Comparison of ENCODE assay signal across 8 cellular contexts in genomic region chr9:137027369-137028012, GRCh38. TPM values are rescaled to one million over a fixed set of nuclear protein-coding genes. Genes with fewer than 3 reads are reported as not detected.
DNase-seq lines count a peak whose midpoint lies in the region; FAIRE-seq and TF ChIP-seq lines count a peak whose summit lies in the region.

No MANE protein-coding gene starts in this region.

- H3K27ac ChIP-seq in SJCRH30 = no peak overlapping the region
- peak overlapping the region in 3 of 4 donors; percentile 11 to 50 (median 29) for H3K27ac ChIP-seq in esophagus squamous epithelium
- H3K27ac ChIP-seq in parathyroid adenoma = peak overlapping the region; percentile 64

- intact Hi-C loops in esophagus squamous epithelium (cut with DNase I) = loop anchor here (5.0 kb wide), 1 partner anchor 85 kb away; the partner anchor contains the start of gene FBXW5

- H3K4me1 ChIP-seq in SJCRH30 (peaks cover 33% of the 10 kb centered on the region), esophagus squamous epithelium (peaks cover 28 to 66% (median 35%) of the 10 kb centered on the region in 3 donors), parathyroid adenoma (peaks cover 12% of the 10 kb centered on the region)

- no peak overlapping the region for H3K9ac ChIP-seq in parathyroid adenoma

- TF ChIP-seq CTCF in esophagus squamous epithelium (IDR thresholded peaks at IDR 0.05) (no peak), parathyroid adenoma (IDR thresholded peaks at IDR 0.05) (no peak)

- H3K27me3 ChIP-seq in SJCRH30 = peaks cover 17% of the 10 kb centered on the region
- H3K27me3 ChIP-seq in esophagus squamous epithelium = no peaks in the 10 kb centered on the region
- H3K27me3 ChIP-seq in parathyroid adenoma (ENCODE audit: control insufficient read depth, insufficient read depth, low read length) = no peaks in the 10 kb centered on the region

- H3K4me2 ChIP-seq in parathyroid adenoma (ENCODE audit: low read length) = peak overlapping the region; percentile 84

- H2AFZ ChIP-seq in parathyroid adenoma = peak overlapping the region; percentile 22

- DNase-seq in GM12891 (ENCODE audit: insufficient read length, low spot score) (no peak), SJCRH30 (no peak), esophagus squamous epithelium (lab: John Stamatoyannopoulos, UW) (no peak), GM12892 (ENCODE audit: insufficient read length) (no peak), NCI-H510A treated with DMSO at 0.1 percent for 48 hours (lab: John Stamatoyannopoulos, UW) (no peak), NCI-H526 (lab: John Stamatoyannopoulos, UW) (no peak), SHP77 (lab: John Stamatoyannopoulos, UW) (no peak)

- H3K36me3 ChIP-seq in SJCRH30 (no peaks in the 10 kb centered on the region), esophagus squamous epithelium (no peaks in the 10 kb centered on the region), parathyroid adenoma (ENCODE audit: control insufficient read depth, insufficient read depth, low read length) (no peaks in the 10 kb centered on the region)

- peaks cover 3% of the 10 kb centered on the region for H3K79me2 ChIP-seq in parathyroid adenoma

- TF ChIP-seq POLR2A in GM12891 (IDR thresholded peaks at IDR 0.05; ENCODE audit: low read depth, low read length) = no peak
- TF ChIP-seq POLR2A in esophagus squamous epithelium (IDR thresholded peaks at IDR 0.05) = no peak
- no peak for TF ChIP-seq POLR2A in GM12892 (IDR thresholded peaks at IDR 0.05; ENCODE audit: low read depth, low read length)

- FAIRE-seq in GM12891 (lab: Jason Lieb, UNC) (peak; percentile 9), GM12892 (lab: Jason Lieb, UNC) (no peak)

- H3K9me3 ChIP-seq in SJCRH30 (replicated peaks) (no peaks in the 10 kb centered on the region), esophagus squamous epithelium (no peaks in the 10 kb centered on the region), parathyroid adenoma (ENCODE audit: control insufficient read depth, low read length) (no peaks in the 10 kb centered on the region)

- peak overlapping the region; percentile 40 for H3K4me3 ChIP-seq in SJCRH30
- peak overlapping the region; percentile 17 to 67 (median 47) for H3K4me3 ChIP-seq in esophagus squamous epithelium
- peak overlapping the region; percentile 62 for H3K4me3 ChIP-seq in parathyroid adenoma (ENCODE audit: low read depth, low read length)

- WGBS in esophagus squamous epithelium, 2 donors = 17 to 28% methylated on average over 1 to 8 of the region's 53 CpGs

TF ChIP-seq in GM12891, 5 proteins besides CTCF, POLR2A, EP300 and RAD21:
- TF ChIP-seq SPI1 (IDR thresholded peaks at IDR 0.05; ENCODE audit: low read depth, low read length) (no peak), POU2F2 (IDR thresholded peaks at IDR 0.05; ENCODE audit: low read depth, low read length) (no peak), PAX5 (IDR thresholded peaks at IDR 0.05; ENCODE audit: insufficient read depth, low read length, severe bottlenecking) (no peak), TAF1 (IDR thresholded peaks at IDR 0.05; ENCODE audit: low read depth, low read length) (no peak), POLR2AphosphoS5 (IDR thresholded peaks at IDR 0.05; ENCODE audit: low read depth, low read length) (no peak)

RNA-seq across cellular contexts. Expression of gene ABCA2, which starts 0.5 kb away (rescaled TPM):
- 3.1 TPM for polyA plus RNA-seq in GM12891 (2012; ENCODE audit: low read depth, missing spikeins)
- total RNA-seq in SJCRH30 (2014; rRNA removed; shearing (Covaris generic)) = 4.0 and 4.6 TPM in 2 replicates
- total RNA-seq in esophagus squamous epithelium = 10 to 100 TPM in 2 of 4 donors, 1 to 10 TPM in 2; 3.5 to 14.7 (median 7.6) TPM
- 1.4 TPM for polyA plus RNA-seq in GM12892 (2012; ENCODE audit: missing spikeins)

RNA-seq across cellular contexts. Expression of gene FUT7, which starts 4.4 kb away (rescaled TPM):
- not detected for polyA plus RNA-seq in GM12891 (2012; ENCODE audit: low read depth, missing spikeins)
- total RNA-seq in SJCRH30 (2014; rRNA removed; shearing (Covaris generic)) = not detected in 2 replicates
- total RNA-seq in esophagus squamous epithelium = under 1 TPM in 3 of 4 donors, not detected in 1; 0.13 to 0.38 (median 0.21) TPM
- polyA plus RNA-seq in GM12892 (2012; ENCODE audit: missing spikeins) = 0.08 TPM

RNA-seq across cellular contexts. Expression of gene NPDC1, which starts 18.5 kb away (rescaled TPM):
- polyA plus RNA-seq in GM12891 (2012; ENCODE audit: low read depth, missing spikeins) = 2.2 TPM
- 0.51 and 0.91 TPM in 2 replicates for total RNA-seq in SJCRH30 (2014; rRNA removed; shearing (Covaris generic))
- 10 to 100 TPM; 11.9 to 45.2 (median 20.3) TPM for total RNA-seq in esophagus squamous epithelium
- 0.19 TPM for polyA plus RNA-seq in GM12892 (2012; ENCODE audit: missing spikeins)

RNA-seq across cellular contexts. Expression of gene ENTPD2, which starts 26.4 kb away (rescaled TPM):
- 5.7 TPM for polyA plus RNA-seq in GM12891 (2012; ENCODE audit: low read depth, missing spikeins)
- total RNA-seq in SJCRH30 (2014; rRNA removed; shearing (Covaris generic)) = 1.9 and 2.0 TPM in 2 replicates
- 1 to 10 TPM in 2 of 4 donors, under 1 TPM in 2; 0.47 to 1.3 (median 0.86) TPM for total RNA-seq in esophagus squamous epithelium
- polyA plus RNA-seq in GM12892 (2012; ENCODE audit: missing spikeins) = 1.6 TPM

RNA-seq across cellular contexts. Expression of gene CLIC3, which starts 31.1 kb away (rescaled TPM):
- 0.09 TPM for polyA plus RNA-seq in GM12891 (2012; ENCODE audit: low read depth, missing spikeins)
- total RNA-seq in SJCRH30 (2014; rRNA removed; shearing (Covaris generic)) = 0.28 and 0.55 TPM in 2 replicates
- total RNA-seq in esophagus squamous epithelium = 100 to 1,000 TPM in 3 of 4 donors, 10 to 100 TPM in 1; 94.8 to 442 (median 200) TPM
- not detected for polyA plus RNA-seq in GM12892 (2012; ENCODE audit: missing spikeins)
